In the genomic region with DNA sequence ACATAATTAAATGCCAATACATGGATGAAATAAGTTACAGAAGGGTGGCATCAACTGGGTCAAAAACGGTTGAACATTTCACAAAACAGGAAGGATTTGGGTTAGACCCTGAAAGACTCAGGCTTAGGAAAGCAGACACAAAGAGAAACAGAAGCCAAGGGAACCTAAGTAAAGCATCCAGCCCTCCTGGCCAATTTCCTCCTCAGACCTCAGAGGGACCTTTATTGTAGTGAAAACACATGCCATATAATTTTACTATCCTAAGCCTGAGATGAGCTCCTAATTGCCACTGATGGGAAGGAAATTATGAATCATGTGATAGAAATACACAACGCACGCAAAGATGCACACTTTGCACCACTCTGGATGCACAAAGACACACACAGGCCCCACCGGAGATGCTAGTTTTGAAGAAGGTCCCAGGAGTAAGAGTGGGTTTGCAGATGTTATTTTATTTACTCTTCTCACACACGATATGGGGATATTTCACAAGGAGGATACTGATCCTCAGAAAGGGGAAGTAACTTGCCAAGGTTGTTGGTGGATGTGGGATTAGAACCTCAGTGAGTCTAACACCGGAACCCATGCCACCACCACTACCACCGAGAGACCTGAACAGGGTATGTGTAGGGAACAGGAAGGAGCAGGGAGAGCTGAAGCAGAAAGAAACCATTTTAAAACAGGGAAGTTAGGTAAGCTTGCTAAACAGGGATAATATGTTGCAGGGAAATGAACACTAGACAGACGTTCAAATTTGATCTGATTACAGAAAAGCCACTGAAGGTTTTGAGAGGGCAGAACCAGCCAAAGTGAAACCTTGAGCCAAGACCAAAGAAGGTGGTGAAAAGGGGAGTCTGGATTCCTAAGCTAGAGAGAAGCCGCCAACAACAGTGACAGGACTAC, we compare ENCODE assay signal across 10 cellular contexts. TPM values are rescaled to one million over a fixed set of nuclear protein-coding genes. Genes with fewer than 3 reads are reported as not detected.
DNase-seq lines count a peak whose midpoint lies in the region; ATAC-seq, FAIRE-seq and TF ChIP-seq lines count a peak whose summit lies in the region.
"Had no signal": no experiment of that assay in that cellular context is flagged by ENCODE, and none has a peak within 500 bp of the region (broad histone marks: within the 10 kb centered on the region; RNA-seq: fewer than 3 reads in every experiment).

No MANE protein-coding gene starts in this region.

- H3K9ac ChIP-seq in mucosa of rectum (ENCODE audit: low read depth in 1 of 2, low read length in 2 of 2) = peak overlapping the region in 1 of 2 donors; percentile 3

- H3K9me3 ChIP-seq in CD8-positive, alpha-beta T cell (ENCODE audit: low read length) = no peaks in the 10 kb centered on the region
- H3K9me3 ChIP-seq in Peyer's patch (no peaks in the 10 kb centered on the region), mucosa of rectum (ENCODE audit: control insufficient read depth in 2 of 2, low read length in 2 of 2) (no peaks in the 10 kb centered on the region)
- H3K9me3 ChIP-seq: thoracic aorta had no signal

- TF ChIP-seq CTCF in CD8-positive, alpha-beta T cell (IDR thresholded peaks at IDR 0.05) = no peak
- no peak for TF ChIP-seq CTCF in Peyer's patch (IDR thresholded peaks at IDR 0.05)

- intact Hi-C loops in CD8-positive, alpha-beta T cell (cut with DNase I, micrococcal nuclease) = loop anchor here (1.0 to 5.0 kb wide), 3 partner anchors 31 to 142 kb away; no protein-coding TSS in a partner anchor

- no peak for TF ChIP-seq POLR2A in Peyer's patch (IDR thresholded peaks at IDR 0.05)

- POLR2A ChIA-PET in CD8-positive, alpha-beta T cell (lab: Charles Lee) = interaction anchor here (1.0 to 1.4 kb wide), 2 partner anchors 31 to 34 kb away, joined by 3 to 4 read pairs; no protein-coding TSS in a partner anchor

- peak overlapping the region; percentile 2 for H3K4me3 Mint-ChIP-seq in CD8-positive, alpha-beta T cell
- H3K4me3 Mint-ChIP-seq in activated naive CD4-positive, alpha-beta T cell treated with anti-CD3 and anti-CD28 coated beads, Interleukin-2, amount 10 ng/mL, durations not matched to agents 7 days and 5 days = no peak overlapping the region
- H3K4me3 Mint-ChIP-seq: activated CD4-positive, alpha-beta T cell treated with anti-CD3 and anti-CD28 coated beads, Interleukin-2, amount 10 ng/mL, durations not matched to agents 24 days and 14 days had no signal

- H3K27me3 Mint-ChIP-seq in CD8-positive, alpha-beta T cell (ENCODE audit: low read depth) = peaks cover 56% of the 10 kb centered on the region
- H3K27me3 Mint-ChIP-seq in activated naive CD4-positive, alpha-beta T cell treated with anti-CD3 and anti-CD28 coated beads, Interleukin-2, amount 10 ng/mL, durations not matched to agents 7 days and 5 days = peaks cover 85% of the 10 kb centered on the region

- H3K27ac ChIP-seq in CD8-positive, alpha-beta T cell (ENCODE audit: low read depth, low read length) = no peak overlapping the region
- H3K27ac ChIP-seq in Peyer's patch (peak overlapping the region in 2 of 4 donors; percentile 12 to 27), mucosa of rectum (ENCODE audit: low read depth in 2 of 2, low read length in 2 of 2) (peak overlapping the region; percentile 71 to 75)
- H3K27ac ChIP-seq: thoracic aorta had no signal

- peak; percentile 40 for FAIRE-seq in GM19239 (lab: Jason Lieb, UNC)

- no peaks in the 10 kb centered on the region for H3K27me3 ChIP-seq in CD8-positive, alpha-beta T cell (ENCODE audit: insufficient read depth, low read length)
- H3K27me3 ChIP-seq in Peyer's patch (no peaks in the 10 kb centered on the region), mucosa of rectum (ENCODE audit: control insufficient read depth in 2 of 2, insufficient read depth in 2 of 2, low read length in 2 of 2) (no peaks in the 10 kb centered on the region)

- H3K36me3 Mint-ChIP-seq in CD8-positive, alpha-beta T cell = no peaks in the 10 kb centered on the region
- H3K36me3 Mint-ChIP-seq in activated naive CD4-positive, alpha-beta T cell treated with anti-CD3 and anti-CD28 coated beads, Interleukin-2, amount 10 ng/mL, durations not matched to agents 7 days and 5 days = no peaks in the 10 kb centered on the region

- DNase-seq in CD8-positive, alpha-beta T cell = no peak
- no peak for DNase-seq in GM19239 (ENCODE audit: insufficient read length, low spot score)
- DNase-seq in Peyer's patch = peak in 2 of 3 donors; percentile 22 to 50
- DNase-seq in activated naive CD4-positive, alpha-beta T cell treated with anti-CD3 and anti-CD28 coated beads, Interleukin-2, amount 10 ng/mL, durations not matched to agents 7 days and 5 days = no peak
- no peak for DNase-seq in NCI-H345 (lab: John Stamatoyannopoulos, UW)

- H3K36me3 ChIP-seq in CD8-positive, alpha-beta T cell (ENCODE audit: insufficient read depth, low read length) = no peaks in the 10 kb centered on the region
- no peaks in the 10 kb centered on the region for H3K36me3 ChIP-seq in Peyer's patch
- no peaks in the 10 kb centered on the region for H3K36me3 ChIP-seq in mucosa of rectum (ENCODE audit: control insufficient read depth in 2 of 2, insufficient read depth in 2 of 2, low read length in 2 of 2)
- H3K36me3 ChIP-seq: thoracic aorta had no signal

- no peaks in the 10 kb centered on the region for H3K9me3 Mint-ChIP-seq in CD8-positive, alpha-beta T cell
- H3K9me3 Mint-ChIP-seq in activated naive CD4-positive, alpha-beta T cell treated with anti-CD3 and anti-CD28 coated beads, Interleukin-2, amount 10 ng/mL, durations not matched to agents 7 days and 5 days = no peaks in the 10 kb centered on the region
- H3K9me3 Mint-ChIP-seq: activated CD4-positive, alpha-beta T cell treated with anti-CD3 and anti-CD28 coated beads, Interleukin-2, amount 10 ng/mL, durations not matched to agents 24 days and 14 days had no signal

- H3K4me3 ChIP-seq in CD8-positive, alpha-beta T cell (ENCODE audit: low read depth, low read length) = no peak overlapping the region
- H3K4me3 ChIP-seq in Peyer's patch (no peak overlapping the region), mucosa of rectum (ENCODE audit: low read length in 2 of 2) (no peak overlapping the region)
- H3K4me3 ChIP-seq: thoracic aorta had no signal

- CTCF ChIA-PET in CD8-positive, alpha-beta T cell (lab: Charles Lee) = interaction anchor here (0.7 to 15.1 kb wide), 14 partner anchors 8 to 526 kb away, joined by 3 to 312 read pairs (median 8); partner anchors contain the start of genes CEACAM3 and CEACAM6
- CTCF ChIA-PET in activated naive CD4-positive, alpha-beta T cell treated with anti-CD3 and anti-CD28 coated beads, Interleukin-2, amount 10 ng/mL, durations not matched to agents 7 days and 5 days (lab: Charles Lee) = interaction anchor here (0.6 to 6.1 kb wide), 17 partner anchors 9 to 86 kb away, joined by 3 to 120 read pairs (median 3); partner anchors contain the start of gene CEACAM6

- no peak for ATAC-seq in CD8-positive, alpha-beta T cell
- no peak for ATAC-seq in GM18870 (IDR thresholded peaks at IDR 0.05; ENCODE audit: unreplicated experiment)

- no peak overlapping the region for H3K27ac Mint-ChIP-seq in CD8-positive, alpha-beta T cell
- H3K27ac Mint-ChIP-seq in activated naive CD4-positive, alpha-beta T cell treated with anti-CD3 and anti-CD28 coated beads, Interleukin-2, amount 10 ng/mL, durations not matched to agents 7 days and 5 days = no peak overlapping the region
- H3K27ac Mint-ChIP-seq: activated CD4-positive, alpha-beta T cell treated with anti-CD3 and anti-CD28 coated beads, Interleukin-2, amount 10 ng/mL, durations not matched to agents 24 days and 14 days had no signal

- peaks cover 13% of the 10 kb centered on the region for H3K4me1 ChIP-seq in CD8-positive, alpha-beta T cell (ENCODE audit: insufficient read depth, low read length)
- H3K4me1 ChIP-seq in Peyer's patch (peaks cover 0 to 32% (median 4%) of the 10 kb centered on the region in 4 donors), mucosa of rectum (ENCODE audit: control insufficient read depth in 2 of 2, insufficient read depth in 2 of 2, low read length in 2 of 2) (peaks cover 13 to 20% of the 10 kb centered on the region in 2 donors)

- H3K4me1 Mint-ChIP-seq in CD8-positive, alpha-beta T cell (ENCODE audit: low read depth) = peaks cover 16% of the 10 kb centered on the region
- H3K4me1 Mint-ChIP-seq in activated naive CD4-positive, alpha-beta T cell treated with anti-CD3 and anti-CD28 coated beads, Interleukin-2, amount 10 ng/mL, durations not matched to agents 7 days and 5 days = peaks cover 17% of the 10 kb centered on the region

RNA-seq across cellular contexts. Expression of gene CEACAM3, which starts 11.8 kb away (rescaled TPM):
- total RNA-seq in CD8-positive, alpha-beta T cell = not detected
- total RNA-seq in Peyer's patch = not detected
- total RNA-seq: activated CD4-positive, alpha-beta T cell treated with anti-CD3 and anti-CD28 coated beads, Interleukin-2, amount 10 ng/mL, durations not matched to agents 24 days and 14 days; thoracic aorta had no signal

RNA-seq across cellular contexts. Expression of gene CEACAM6, which starts 29.3 kb away (rescaled TPM):
- not detected for total RNA-seq in CD8-positive, alpha-beta T cell
- total RNA-seq in Peyer's patch = 10 to 100 TPM in 2 of 4 donors, 1 to 10 TPM in 1, not detected in 1; 6.8 to 31.9 (median 10.5) TPM
- total RNA-seq: activated CD4-positive, alpha-beta T cell treated with anti-CD3 and anti-CD28 coated beads, Interleukin-2, amount 10 ng/mL, durations not matched to agents 24 days and 14 days; thoracic aorta had no signal

RNA-seq across cellular contexts. Expression of gene LYPD4, which starts 59.9 kb away (rescaled TPM):
- total RNA-seq in CD8-positive, alpha-beta T cell = not detected
- not detected for total RNA-seq in Peyer's patch
- total RNA-seq: activated CD4-positive, alpha-beta T cell treated with anti-CD3 and anti-CD28 coated beads, Interleukin-2, amount 10 ng/mL, durations not matched to agents 24 days and 14 days; mononuclear cell; thoracic aorta had no signal

Comparison
In these comparisons a context has a peak if more than half of its experiments do, and no peak if none do; other contexts are left out.
1. DNase-seq: peak in Peyer's patch (2 of 3); none in CD8-positive, alpha-beta T cell (0 of 7), GM19239 (single experiment), activated naive CD4-positive, alpha-beta T cell treated with anti-CD3 and anti-CD28 coated beads, Interleukin-2, amount 10 ng/mL, durations not matched to agents 7 days and 5 days (single experiment) and NCI-H345 (single experiment).